In genomic region chr9:91362212-91362611, GRCh38 we compare ENCODE assay signal across 1 cellular context.
TF ChIP-seq lines count a peak whose summit lies in the region.

No MANE protein-coding gene starts in this region.

TF ChIP-seq in GM12878, 131 proteins besides CTCF, POLR2A, EP300 and RAD21 (continued from another document):
- TF ChIP-seq RELA (IDR thresholded peaks at IDR 0.05; ENCODE audit: borderline replicate concordance, partially characterized antibody) (no peak), ZNF217 (IDR thresholded peaks at IDR 0.05) (no peak), MTA2 (IDR thresholded peaks at IDR 0.05; ENCODE audit: low read depth) (no peak), TAF1 (IDR thresholded peaks at IDR 0.05; ENCODE audit: borderline replicate concordance, low read depth, low read length) (no peak), CEBPZ (IDR thresholded peaks at IDR 0.05; ENCODE audit: low read depth, low read length) (no peak), JUNB (IDR thresholded peaks at IDR 0.05) (no peak), ZSCAN29 (IDR thresholded peaks at IDR 0.05) (no peak), CHD2 (IDR thresholded peaks at IDR 0.05; ENCODE audit: borderline replicate concordance, low read depth, low read length) (no peak)
